10 cellular contexts compared by ENCODE assay signal in genomic region chr16:28537964-28538732, GRCh38. TPM values are rescaled to one million over a fixed set of nuclear protein-coding genes. Genes with fewer than 3 reads are reported as not detected.
DNase-seq lines count a peak whose midpoint lies in the region; ATAC-seq and TF ChIP-seq lines count a peak whose summit lies in the region.
"Had no signal": no experiment of that assay in that cellular context is flagged by ENCODE, and none has a peak within 500 bp of the region (broad histone marks: within the 10 kb centered on the region; RNA-seq: fewer than 3 reads in every experiment).

No MANE protein-coding gene starts in this region.

- peaks cover 5 to 10% of the 10 kb centered on the region in 2 donors for H3K4me1 ChIP-seq in esophagus (ENCODE audit: control insufficient read depth in 2 of 2, insufficient read depth in 2 of 2, low read length in 1 of 2)
- peaks cover 39% of the 10 kb centered on the region for H3K4me1 ChIP-seq in upper lobe of right lung
- H3K4me1 ChIP-seq in SJCRH30 = no peaks in the 10 kb centered on the region

- intact Hi-C loops in upper lobe of right lung (cut with DNase I) = no loop called here

- no peak for DNase-seq in activated naive CD4-positive, alpha-beta T cell treated with Interleukin-2 at 50 U/mL for 16 hours
- DNase-seq in upper lobe of right lung (peak; percentile 72), GM19240 (ENCODE audit: insufficient read length, low spot score) (no peak), SJCRH30 (no peak), Ammon's horn (ENCODE audit: low spot score) (no peak)
- DNase-seq: activated CD4-positive, alpha-beta T cell treated with anti-CD3 and anti-CD28 coated beads for 48 hours had no signal

- H3K36me3 ChIP-seq in esophagus (ENCODE audit: control insufficient read depth in 2 of 2, insufficient read depth in 2 of 2, low read length in 1 of 2) (peaks cover 0 to 6% of the 10 kb centered on the region in 2 donors), upper lobe of right lung (peaks cover 11% of the 10 kb centered on the region), SJCRH30 (no peaks in the 10 kb centered on the region)

- no peaks in the 10 kb centered on the region for H3K9me3 Mint-ChIP-seq in activated naive CD4-positive, alpha-beta T cell treated with anti-CD3 and anti-CD28 coated beads, Interleukin-2, amount 50 U/mL, for 24 hours
- H3K9me3 Mint-ChIP-seq in nephron = peaks cover 2% of the 10 kb centered on the region

- peak overlapping the region; percentile 49 to 57 for H3K4me3 ChIP-seq in esophagus (ENCODE audit: low read depth in 1 of 2, low read length in 2 of 2)
- H3K4me3 ChIP-seq in upper lobe of right lung = peak overlapping the region; percentile 74
- H3K4me3 ChIP-seq in SJCRH30 = no peak overlapping the region

- H3K27me3 Mint-ChIP-seq in activated naive CD4-positive, alpha-beta T cell treated with anti-CD3 and anti-CD28 coated beads, Interleukin-2, amount 50 U/mL, for 24 hours = no peaks in the 10 kb centered on the region
- peaks cover 5% of the 10 kb centered on the region for H3K27me3 Mint-ChIP-seq in nephron (ENCODE audit: low read depth)

- peak overlapping the region; percentile 70 for H3K27ac Mint-ChIP-seq in activated naive CD4-positive, alpha-beta T cell treated with anti-CD3 and anti-CD28 coated beads, Interleukin-2, amount 50 U/mL, for 24 hours
- peak overlapping the region; percentile 89 to 99 (median 99) for H3K27ac Mint-ChIP-seq in nephron

- no peaks in the 10 kb centered on the region for H3K27me3 ChIP-seq in esophagus (ENCODE audit: control insufficient read depth in 1 of 2, insufficient read depth in 2 of 2, low read length in 2 of 2)
- H3K27me3 ChIP-seq in upper lobe of right lung = no peaks in the 10 kb centered on the region
- H3K27me3 ChIP-seq in SJCRH30 = no peaks in the 10 kb centered on the region

- no peaks in the 10 kb centered on the region for H3K9me3 ChIP-seq in esophagus (ENCODE audit: control insufficient read depth in 2 of 2, insufficient read depth in 1 of 2, low read depth in 1 of 2, low read length in 1 of 2)
- no peaks in the 10 kb centered on the region for H3K9me3 ChIP-seq in upper lobe of right lung
- H3K9me3 ChIP-seq in SJCRH30 (replicated peaks) = no peaks in the 10 kb centered on the region

- H3K4me1 Mint-ChIP-seq in activated naive CD4-positive, alpha-beta T cell treated with anti-CD3 and anti-CD28 coated beads, Interleukin-2, amount 50 U/mL, for 24 hours = peaks cover 45% of the 10 kb centered on the region
- peaks cover 27% of the 10 kb centered on the region for H3K4me1 Mint-ChIP-seq in nephron

- no peak for TF ChIP-seq CTCF in nephron (IDR thresholded peaks at IDR 0.05; ENCODE audit: unreplicated experiment in 3 of 3)
- no peak for TF ChIP-seq CTCF in upper lobe of right lung (IDR thresholded peaks at IDR 0.05)

- H3K36me3 Mint-ChIP-seq in activated naive CD4-positive, alpha-beta T cell treated with anti-CD3 and anti-CD28 coated beads, Interleukin-2, amount 50 U/mL, for 24 hours = no peaks in the 10 kb centered on the region
- no peaks in the 10 kb centered on the region for H3K36me3 Mint-ChIP-seq in nephron (ENCODE audit: low read depth)

- H3K27ac ChIP-seq in esophagus (ENCODE audit: low read depth in 2 of 2, low read length in 1 of 2) = peak overlapping the region; percentile 90 to 99
- peak overlapping the region; percentile 94 for H3K27ac ChIP-seq in upper lobe of right lung
- H3K27ac ChIP-seq in SJCRH30 = no peak overlapping the region

- WGBS in esophagus, 2 donors = 72% methylated on average over 13 of the region's 13 CpGs

- peak; percentile 2 for ATAC-seq in upper lobe of right lung

- H3K4me3 Mint-ChIP-seq in activated naive CD4-positive, alpha-beta T cell treated with anti-CD3 and anti-CD28 coated beads, Interleukin-2, amount 50 U/mL, for 24 hours = no peak overlapping the region
- H3K4me3 Mint-ChIP-seq in nephron = peak overlapping the region; percentile 24 to 91 (median 90)

RNA-seq across cellular contexts. Expression of gene NUPR1, which starts 0.6 kb away (rescaled TPM):
- polyA plus RNA-seq in esophagus = 100 to 1,000 TPM in 1 of 2 donors, 10 to 100 TPM in 1; 88.1 to 161 TPM
- total RNA-seq in upper lobe of right lung = 291 TPM
- total RNA-seq in SJCRH30 (2014; rRNA removed; shearing (Covaris generic)) = not detected in 2 replicates

RNA-seq across cellular contexts. Expression of gene SGF29, which starts 15.6 kb away (rescaled TPM):
- 10 to 100 TPM; 16.3 to 17.6 TPM for polyA plus RNA-seq in esophagus
- total RNA-seq in upper lobe of right lung = 33.5 TPM
- total RNA-seq in SJCRH30 (2014; rRNA removed; shearing (Covaris generic)) = 13.1 and 14.4 TPM in 2 replicates

RNA-seq across cellular contexts. Expression of gene IL27, which starts 31.5 kb away (rescaled TPM):
- under 1 TPM; 0.04 to 0.14 TPM for polyA plus RNA-seq in esophagus
- not detected for total RNA-seq in upper lobe of right lung
- not detected in 2 replicates for total RNA-seq in SJCRH30 (2014; rRNA removed; shearing (Covaris generic))
- total RNA-seq: RPMI7951 had no signal

RNA-seq across cellular contexts. Expression of gene APOBR, which starts 43.7 kb away (rescaled TPM):
- polyA plus RNA-seq in esophagus = 1 to 10 TPM; 1.2 TPM
- total RNA-seq in upper lobe of right lung = 17.7 TPM
- not detected in 2 replicates for total RNA-seq in SJCRH30 (2014; rRNA removed; shearing (Covaris generic))
- total RNA-seq: RPMI7951 had no signal

RNA-seq across cellular contexts. Expression of gene CLN3, which starts 46.3 kb away (rescaled TPM):
- 10 to 100 TPM; 14.9 to 19.3 TPM for polyA plus RNA-seq in esophagus
- total RNA-seq in upper lobe of right lung = 73.7 TPM
- 7.3 and 10.2 TPM in 2 replicates for total RNA-seq in SJCRH30 (2014; rRNA removed; shearing (Covaris generic))

Comparison
In these comparisons a context has a peak if more than half of its experiments do, and no peak if none do; other contexts are left out.
1. RNA of gene NUPR1, which starts 0.6 kb away (total RNA-seq): 291 TPM in upper lobe of right lung (single experiment); not detected in SJCRH30; every median in the first group is over 100 times any median in the second.